ENCODE assay signal across 12 cellular contexts in genomic region chr11:46393231-46393616, GRCh38. TPM values are rescaled to one million over a fixed set of nuclear protein-coding genes. Genes with fewer than 3 reads are reported as not detected.
DNase-seq lines count a peak whose midpoint lies in the region; ATAC-seq, FAIRE-seq and TF ChIP-seq lines count a peak whose summit lies in the region.
"Had no signal": no experiment of that assay in that cellular context is flagged by ENCODE, and none has a peak within 500 bp of the region (broad histone marks: within the 10 kb centered on the region; RNA-seq: fewer than 3 reads in every experiment).

No MANE protein-coding gene starts in this region.

- no peaks in the 10 kb centered on the region for H3K9me3 ChIP-seq in SU-DHL-6 (ENCODE audit: insufficient read depth, low read length)
- H3K9me3 ChIP-seq: neutrophil, thoracic aorta had no signal

- no peak overlapping the region for H3K4me3 ChIP-seq in SU-DHL-6 (ENCODE audit: insufficient read depth, low read length, poor library complexity, severe bottlenecking)

- H3K9me3 Mint-ChIP-seq in T-helper 2 cell treated with Interferon-gamma antibody and Interleukin-4, amounts not matched to agents 5 μg/mL and 100 μg/mL, for 36 hours, result no peaks in the 10 kb centered on the region
- no peaks in the 10 kb centered on the region for H3K9me3 Mint-ChIP-seq in endothelial cell (ENCODE audit: unreplicated experiment)
- H3K9me3 Mint-ChIP-seq in progenitor cell of endocrine pancreas (ENCODE audit: low read depth), result no peaks in the 10 kb centered on the region

- H2AFZ ChIP-seq in SU-DHL-6 (ENCODE audit: low read depth, low read length, severe bottlenecking), result no peak overlapping the region

- peaks cover 4% of the 10 kb centered on the region; the same call in 1 of the 2 replicates for H4K20me1 ChIP-seq in SU-DHL-6 (ENCODE audit: low read depth, low read length)

- no peak overlapping the region for H3K9ac ChIP-seq in SU-DHL-6 (ENCODE audit: low read length)

- ATAC-seq in HG03565 (IDR thresholded peaks at IDR 0.05; ENCODE audit: unreplicated experiment), result no peak
- no peak for ATAC-seq in Right ventricle myocardium superior (ENCODE audit: poor library complexity)

- peak overlapping the region; percentile 61 for H3K4me2 ChIP-seq in SU-DHL-6 (ENCODE audit: low read depth, low read length, poor library complexity, severe bottlenecking)

- no peak overlapping the region for H3K27ac Mint-ChIP-seq in T-helper 2 cell treated with Interferon-gamma antibody and Interleukin-4, amounts not matched to agents 5 μg/mL and 100 μg/mL, for 36 hours
- peak overlapping the region; percentile 61 for H3K27ac Mint-ChIP-seq in endothelial cell (ENCODE audit: unreplicated experiment)
- no peak overlapping the region for H3K27ac Mint-ChIP-seq in progenitor cell of endocrine pancreas

- H3F3A ChIP-seq in SU-DHL-6 (ENCODE audit: insufficient read depth), result no peaks in the 10 kb centered on the region

- TF ChIP-seq CTCF in SU-DHL-6 (IDR thresholded peaks at IDR 0.05; ENCODE audit: insufficient read depth, low read length, poor library complexity, severe bottlenecking) (no peak), endothelial cell (IDR thresholded peaks at IDR 0.05; ENCODE audit: unreplicated experiment) (no peak), progenitor cell of endocrine pancreas (IDR thresholded peaks at IDR 0.05; ENCODE audit: unreplicated experiment) (no peak)

- no peaks in the 10 kb centered on the region for H3K9me2 ChIP-seq in SU-DHL-6 (replicated peaks; ENCODE audit: insufficient read depth, low read length)

- peak overlapping the region; percentile 78 for H3K4me3 Mint-ChIP-seq in T-helper 2 cell treated with Interferon-gamma antibody and Interleukin-4, amounts not matched to agents 5 μg/mL and 100 μg/mL, for 36 hours
- peak overlapping the region; percentile 83 for H3K4me3 Mint-ChIP-seq in endothelial cell (ENCODE audit: unreplicated experiment)
- peak overlapping the region; percentile 75 for H3K4me3 Mint-ChIP-seq in progenitor cell of endocrine pancreas (ENCODE audit: low read depth)

- H3K36me3 Mint-ChIP-seq in T-helper 2 cell treated with Interferon-gamma antibody and Interleukin-4, amounts not matched to agents 5 μg/mL and 100 μg/mL, for 36 hours (ENCODE audit: low read depth), result peaks cover 2% of the 10 kb centered on the region
- H3K36me3 Mint-ChIP-seq in endothelial cell (ENCODE audit: low read depth, unreplicated experiment), result peaks cover 28% of the 10 kb centered on the region
- peaks cover 2% of the 10 kb centered on the region for H3K36me3 Mint-ChIP-seq in progenitor cell of endocrine pancreas (ENCODE audit: insufficient read depth)

- DNase-seq in T-helper 2 cell treated with Interferon-gamma antibody and Interleukin-4, amounts not matched to agents 5 μg/mL and 100 μg/mL, for 36 hours (ENCODE audit: low spot score), result no peak
- no peak for DNase-seq in T-helper 2 cell
- no peak for DNase-seq in endothelial cell (ENCODE audit: low spot score)
- no peak for DNase-seq in progenitor cell of endocrine pancreas (ENCODE audit: low spot score, unreplicated experiment)
- DNase-seq in GM19239 (ENCODE audit: insufficient read length, low spot score), result no peak
- DNase-seq in Right ventricle myocardium superior, result no peak

- H3K36me3 ChIP-seq in SU-DHL-6 (ENCODE audit: low read length), result no peaks in the 10 kb centered on the region

- H3K27me3 ChIP-seq in SU-DHL-6 (ENCODE audit: low read length), result no peaks in the 10 kb centered on the region

- no peak overlapping the region for H3K27ac ChIP-seq in SU-DHL-6 (ENCODE audit: low read depth, low read length)
- H3K27ac ChIP-seq: neutrophil, thoracic aorta had no signal

- H3K79me2 ChIP-seq in SU-DHL-6 (ENCODE audit: insufficient read depth, low read length), result no peaks in the 10 kb centered on the region

- peaks cover 41% of the 10 kb centered on the region for H3K27me3 Mint-ChIP-seq in T-helper 2 cell treated with Interferon-gamma antibody and Interleukin-4, amounts not matched to agents 5 μg/mL and 100 μg/mL, for 36 hours (ENCODE audit: low read depth)
- H3K27me3 Mint-ChIP-seq in endothelial cell (ENCODE audit: unreplicated experiment) (peaks cover 20% of the 10 kb centered on the region), progenitor cell of endocrine pancreas (peaks cover 35% of the 10 kb centered on the region)

- intact Hi-C loops in Right ventricle myocardium superior (cut with DNase I), result no loop called here

- no peak for FAIRE-seq in GM19239 (lab: Jason Lieb, UNC)
- FAIRE-seq: endometrium, TTC549 had no signal

- H3K4me1 Mint-ChIP-seq in T-helper 2 cell treated with Interferon-gamma antibody and Interleukin-4, amounts not matched to agents 5 μg/mL and 100 μg/mL, for 36 hours (ENCODE audit: low read depth), result peaks cover 7% of the 10 kb centered on the region
- H3K4me1 Mint-ChIP-seq in endothelial cell (ENCODE audit: unreplicated experiment) (peaks cover 7% of the 10 kb centered on the region), progenitor cell of endocrine pancreas (ENCODE audit: low read depth) (peaks cover 16% of the 10 kb centered on the region)

RNA-seq across cellular contexts. Expression of gene CHRM4, which starts 1.6 kb away (rescaled TPM):
- total RNA-seq in endothelial cell (ENCODE audit: unreplicated experiment) (not detected), progenitor cell of endocrine pancreas (0.51 and 0.81 TPM in 2 replicates), Right ventricle myocardium superior (not detected)

RNA-seq across cellular contexts. Expression of gene MDK, which starts 11.8 kb away (rescaled TPM):
- total RNA-seq in endothelial cell (ENCODE audit: unreplicated experiment) (553 TPM), progenitor cell of endocrine pancreas (1,921 and 2,040 TPM in 2 replicates), Right ventricle myocardium superior (4.7 TPM)

RNA-seq across cellular contexts. Expression of gene DGKZ, which starts 46.0 kb away (rescaled TPM):
- total RNA-seq in endothelial cell (ENCODE audit: unreplicated experiment) (127 TPM), progenitor cell of endocrine pancreas (55.1 and 58.3 TPM in 2 replicates), Right ventricle myocardium superior (65.8 TPM)

Comparison
In these comparisons a context has a peak if more than half of its experiments do, and no peak if none do; other contexts are left out.
1. RNA of gene MDK, which starts 11.8 kb away (total RNA-seq): 1,921 to 2,040 TPM in progenitor cell of endocrine pancreas and 553 TPM in endothelial cell (single experiment); 4.7 TPM in Right ventricle myocardium superior (single experiment); every median in the first group is over 10 times any median in the second.
2. Peak in every context shown above with its lines, with median percentiles within 50 percentile points of each other: H3K4me3 Mint-ChIP-seq.